8 cellular contexts compared by ENCODE assay signal in genomic region chr19:3479177-3479818, GRCh38. TPM values are rescaled to one million over a fixed set of nuclear protein-coding genes. Genes with fewer than 3 reads are reported as not detected.
DNase-seq lines count a peak whose midpoint lies in the region.
"Had no signal": no experiment of that assay in that cellular context is flagged by ENCODE, and none has a peak within 500 bp of the region (broad histone marks: within the 10 kb centered on the region; RNA-seq: fewer than 3 reads in every experiment).

No MANE protein-coding gene starts in this region.

- H3K9me3 Mint-ChIP-seq in activated CD4-positive, alpha-beta memory T cell treated with anti-CD3 and anti-CD28 coated beads, Interleukin-2, amount 10 ng/mL, durations not matched to agents 7 days and 5 days, result no peaks in the 10 kb centered on the region

- peak; percentile 9 for DNase-seq in NCI-H345 (lab: John Stamatoyannopoulos, UW)
- DNase-seq in NCI-H345 treated with DMSO at 0.1 percent for 48 hours (lab: John Stamatoyannopoulos, UW; ENCODE audit: unreplicated experiment), result no peak
- DNase-seq in activated CD4-positive, alpha-beta memory T cell treated with anti-CD3 and anti-CD28 coated beads, Interleukin-2, amount 10 ng/mL, durations not matched to agents 7 days and 5 days, result peak; percentile 55
- DNase-seq in stimulated activated CD8-positive, alpha-beta memory T cell treated with anti-CD3 and anti-CD28 coated beads, Interleukin-15, amount 100 ng/mL, for 48 hours (ENCODE audit: low read depth in 2 of 2), result peak; percentile 16 to 28
- no peak for DNase-seq in NCI-H1930 (lab: John Stamatoyannopoulos, UW)
- no peak for DNase-seq in H4 (ENCODE audit: low spot score)

- no peak overlapping the region for H3K27ac Mint-ChIP-seq in activated CD4-positive, alpha-beta memory T cell treated with anti-CD3 and anti-CD28 coated beads, Interleukin-2, amount 10 ng/mL, durations not matched to agents 7 days and 5 days

- no peak overlapping the region for H3K4me3 Mint-ChIP-seq in activated CD4-positive, alpha-beta memory T cell treated with anti-CD3 and anti-CD28 coated beads, Interleukin-2, amount 10 ng/mL, durations not matched to agents 7 days and 5 days

- POLR2A ChIA-PET in activated CD4-positive, alpha-beta memory T cell treated with anti-CD3 and anti-CD28 coated beads, Interleukin-2, amount 10 ng/mL, durations not matched to agents 7 days and 5 days (lab: Charles Lee), result interaction anchor here (0.6 to 2.0 kb wide), 3 partner anchors 21 to 50 kb away, joined by 3 to 8 read pairs (median 3); partner anchors contain the start of gene DOHH

- CTCF ChIA-PET in activated CD4-positive, alpha-beta memory T cell treated with anti-CD3 and anti-CD28 coated beads, Interleukin-2, amount 10 ng/mL, durations not matched to agents 7 days and 5 days (lab: Charles Lee), result interaction anchor here (0.5 to 1.3 kb wide), 5 partner anchors 10 to 1788 kb away, joined by 3 to 5 read pairs (median 5); no protein-coding TSS in a partner anchor

- H3K4me1 Mint-ChIP-seq in activated CD4-positive, alpha-beta memory T cell treated with anti-CD3 and anti-CD28 coated beads, Interleukin-2, amount 10 ng/mL, durations not matched to agents 7 days and 5 days, result peaks cover 9% of the 10 kb centered on the region

- no peaks in the 10 kb centered on the region for H3K36me3 Mint-ChIP-seq in activated CD4-positive, alpha-beta memory T cell treated with anti-CD3 and anti-CD28 coated beads, Interleukin-2, amount 10 ng/mL, durations not matched to agents 7 days and 5 days (ENCODE audit: low read depth)

- H3K27me3 Mint-ChIP-seq in activated CD4-positive, alpha-beta memory T cell treated with anti-CD3 and anti-CD28 coated beads, Interleukin-2, amount 10 ng/mL, durations not matched to agents 7 days and 5 days, result peaks cover 5% of the 10 kb centered on the region

RNA-seq across cellular contexts. Expression of gene SMIM24, which starts 1.0 kb away (rescaled TPM):
- total RNA-seq in activated CD4-positive, alpha-beta memory T cell treated with anti-CD3 and anti-CD28 coated beads, Interleukin-2, amount 10 ng/mL, durations not matched to agents 7 days and 5 days, result not detected
- total RNA-seq in H4 (2014; rRNA removed; shearing (Covaris generic)), result not detected in 2 replicates

RNA-seq across cellular contexts. Expression of gene SMIM44, which starts 3.9 kb away (rescaled TPM):
- total RNA-seq in activated CD4-positive, alpha-beta memory T cell treated with anti-CD3 and anti-CD28 coated beads, Interleukin-2, amount 10 ng/mL, durations not matched to agents 7 days and 5 days, result not detected
- not detected in 2 replicates for total RNA-seq in H4 (2014; rRNA removed; shearing (Covaris generic))
- total RNA-seq: activated CD8-positive, alpha-beta memory T cell treated with anti-CD3 and anti-CD28 coated beads for 36 hours; pancreas had no signal

RNA-seq across cellular contexts. Expression of gene DOHH, which starts 21.2 kb away (rescaled TPM):
- 10 to 100 TPM; 11.1 to 11.8 TPM for total RNA-seq in activated CD4-positive, alpha-beta memory T cell treated with anti-CD3 and anti-CD28 coated beads, Interleukin-2, amount 10 ng/mL, durations not matched to agents 7 days and 5 days
- total RNA-seq in H4 (2014; rRNA removed; shearing (Covaris generic)), result 6.9 and 11.0 TPM in 2 replicates

RNA-seq across cellular contexts. Expression of gene FZR1, which starts 26.8 kb away (rescaled TPM):
- total RNA-seq in activated CD4-positive, alpha-beta memory T cell treated with anti-CD3 and anti-CD28 coated beads, Interleukin-2, amount 10 ng/mL, durations not matched to agents 7 days and 5 days, result 10 to 100 TPM; 72.2 to 75.6 TPM
- total RNA-seq in H4 (2014; rRNA removed; shearing (Covaris generic)), result 20.0 and 24.3 TPM in 2 replicates

RNA-seq across cellular contexts. Expression of gene TEKTIP1, which starts 59.7 kb away (rescaled TPM):
- 1 to 10 TPM; 4.3 to 6.6 TPM for total RNA-seq in activated CD4-positive, alpha-beta memory T cell treated with anti-CD3 and anti-CD28 coated beads, Interleukin-2, amount 10 ng/mL, durations not matched to agents 7 days and 5 days
- total RNA-seq in H4 (2014; rRNA removed; shearing (Covaris generic)), result not detected in 2 replicates

Comparison
In these comparisons a context has a peak if more than half of its experiments do, and no peak if none do; other contexts are left out.
1. DNase-seq: peak in NCI-H345 (single experiment), activated CD4-positive, alpha-beta memory T cell treated with anti-CD3 and anti-CD28 coated beads, Interleukin-2, amount 10 ng/mL, durations not matched to agents 7 days and 5 days (single experiment) and stimulated activated CD8-positive, alpha-beta memory T cell treated with anti-CD3 and anti-CD28 coated beads, Interleukin-15, amount 100 ng/mL, for 48 hours (2 of 2); none in NCI-H345 treated with DMSO at 0.1 percent for 48 hours (single experiment), NCI-H1930 (0 of 2) and H4 (single experiment).